Comparison of ENCODE assay signal across 1 cellular context in the genomic region with DNA sequence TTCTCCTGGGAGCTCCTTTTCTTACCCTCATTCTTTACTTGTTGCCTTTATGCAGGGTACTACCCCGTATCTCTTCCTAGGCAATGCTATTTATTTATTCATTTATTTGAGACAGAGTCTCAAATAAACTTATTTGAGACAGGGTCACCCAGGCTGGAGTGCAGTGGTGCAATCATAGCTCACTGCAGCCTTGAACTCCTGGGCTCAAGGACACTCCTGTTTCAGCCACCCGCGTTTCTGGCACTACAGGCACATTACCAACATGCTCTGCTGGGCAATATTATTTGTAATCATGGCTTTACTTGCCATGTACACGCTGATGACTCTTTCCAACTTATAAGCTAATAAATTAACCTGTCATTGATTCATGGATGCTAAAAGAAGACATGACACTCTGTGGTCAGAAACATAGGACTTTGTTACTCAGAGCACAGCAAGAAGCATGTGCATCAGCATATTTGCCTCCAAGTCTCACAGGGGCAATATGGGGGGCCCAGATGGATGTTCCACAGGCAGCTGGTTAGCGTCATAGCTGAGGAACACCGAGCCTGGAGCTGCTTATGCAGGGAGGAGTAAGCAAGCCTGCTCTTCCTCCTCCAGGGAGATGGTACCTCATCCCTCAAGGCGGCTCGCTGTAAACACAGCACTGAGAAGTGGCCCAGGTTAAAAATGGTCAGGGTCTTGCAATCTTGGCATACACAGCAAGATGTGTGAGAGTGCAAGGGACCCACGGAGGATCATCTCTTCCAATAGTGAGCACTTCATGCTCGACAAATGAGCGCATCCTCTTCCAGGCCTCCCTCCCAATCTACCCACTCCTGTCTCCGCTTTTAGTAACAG.
TF ChIP-seq lines count a peak whose summit lies in the region.

No MANE protein-coding gene starts in this region.

TF ChIP-seq in K562, 482 proteins besides CTCF, POLR2A, EP300 and RAD21:
- TF ChIP-seq ETV6 (IDR thresholded peaks at IDR 0.05; ENCODE audit: borderline replicate concordance in 1 of 2, low read depth in 2 of 2, low read length in 1 of 2) (no peak), ETV6 (CRISPR knock-in tag; IDR thresholded peaks at IDR 0.05; ENCODE audit: borderline replicate concordance) (no peak), ZNF263 (CRISPR knock-in tag; IDR thresholded peaks at IDR 0.05; ENCODE audit: borderline replicate concordance) (peak; percentile 67; the same call in 1 of the 2 replicates)
